In genomic region chr15:67927501-67928156, GRCh38 we compare ENCODE assay signal across 12 cellular contexts.
DNase-seq lines count a peak whose midpoint lies in the region; ATAC-seq and TF ChIP-seq lines count a peak whose summit lies in the region.
"Had no signal": no experiment of that assay in that cellular context is flagged by ENCODE, and none has a peak within 500 bp of the region (broad histone marks: within the 10 kb centered on the region; RNA-seq: fewer than 3 reads in every experiment).

No MANE protein-coding gene starts in this region.

- peaks cover 24% of the 10 kb centered on the region for H3K4me1 ChIP-seq in stomach smooth muscle (ENCODE audit: control insufficient read depth, insufficient read depth, low read length)
- H3K4me1 ChIP-seq in HAP-1, result no peaks in the 10 kb centered on the region

- H3K4me3 ChIP-seq in astrocyte of the cerebellum (ENCODE audit: low read depth, low read length) (no peak overlapping the region), stomach smooth muscle (ENCODE audit: low read length in 2 of 2) (peak overlapping the region in 1 of 2 donors; percentile 22), HAP-1 (no peak overlapping the region)
- H3K4me3 ChIP-seq: GM12878 had no signal

- H3K9ac ChIP-seq in stomach smooth muscle (ENCODE audit: low read length in 2 of 2), result no peak overlapping the region

- no peak for ATAC-seq in GM19452 (IDR thresholded peaks at IDR 0.05; ENCODE audit: unreplicated experiment)
- ATAC-seq: GM12878 had no signal

- in situ Hi-C loops in astrocyte of the cerebellum (cut with HindIII; ENCODE audit: low sequenced_read_pairs), result no loop called here
- in situ Hi-C loops in HAP-1 (cut with MboI; ENCODE audit: low sequenced_read_pairs), result no loop called here

- no peaks in the 10 kb centered on the region for H3K9me3 ChIP-seq in stomach smooth muscle (ENCODE audit: control insufficient read depth in 2 of 2, low read length in 2 of 2)
- H3K9me3 ChIP-seq in HAP-1, result no peaks in the 10 kb centered on the region

- H3K27me3 ChIP-seq in stomach smooth muscle (ENCODE audit: control insufficient read depth in 1 of 2, insufficient read depth in 2 of 2, low read length in 2 of 2) (no peaks in the 10 kb centered on the region), HAP-1 (ENCODE audit: low read depth) (no peaks in the 10 kb centered on the region; the same call in 1 of the 2 replicates)

- DNase-seq in HCEC 1CT, result peak; percentile 48
- DNase-seq in astrocyte of the cerebellum (ENCODE audit: low read depth), result peak; percentile 86
- peak; percentile 98 for DNase-seq in iris pigment epithelial cell (ENCODE audit: low read depth)
- DNase-seq in HAP-1 (ENCODE audit: low spot score in 2 of 2), result no peak
- DNase-seq in SW 1271 (lab: John Stamatoyannopoulos, UW), result no peak
- DNase-seq in stimulated activated CD8-positive, alpha-beta memory T cell treated with anti-CD3 and anti-CD28 coated beads, Interleukin-4, amount 100 ng/mL, for 48 hours, result no peak
- DNase-seq: activated gamma-delta T cell; MM.1S; stimulated activated CD4-positive, alpha-beta T cell treated with anti-CD3 and anti-CD28 coated beads, Interleukin-12 subunit alpha, Interleukin-12 subunit beta, amount 100 ng/mL, for 4 hours had no signal

- no peak for TF ChIP-seq CTCF in astrocyte of the cerebellum (IDR thresholded peaks at IDR 0.05; ENCODE audit: low read depth, low read length, missing control alignments)

- peak overlapping the region; percentile 64 for H3K27ac ChIP-seq in stomach smooth muscle (ENCODE audit: low read length)

- H3K36me3 ChIP-seq in stomach smooth muscle (ENCODE audit: control insufficient read depth in 2 of 2, insufficient read depth in 2 of 2, low read length in 2 of 2) (no peaks in the 10 kb centered on the region), HAP-1 (replicated peaks) (no peaks in the 10 kb centered on the region)

Comparison
In these comparisons a context has a peak if more than half of its experiments do, and no peak if none do; other contexts are left out.
1. DNase-seq: peak in HCEC 1CT (single experiment), astrocyte of the cerebellum (single experiment) and iris pigment epithelial cell (single experiment); none in HAP-1 (0 of 2), SW 1271 (0 of 2) and stimulated activated CD8-positive, alpha-beta memory T cell treated with anti-CD3 and anti-CD28 coated beads, Interleukin-4, amount 100 ng/mL, for 48 hours (single experiment).